Comparison of ENCODE assay signal across 7 cellular contexts in the genomic region with DNA sequence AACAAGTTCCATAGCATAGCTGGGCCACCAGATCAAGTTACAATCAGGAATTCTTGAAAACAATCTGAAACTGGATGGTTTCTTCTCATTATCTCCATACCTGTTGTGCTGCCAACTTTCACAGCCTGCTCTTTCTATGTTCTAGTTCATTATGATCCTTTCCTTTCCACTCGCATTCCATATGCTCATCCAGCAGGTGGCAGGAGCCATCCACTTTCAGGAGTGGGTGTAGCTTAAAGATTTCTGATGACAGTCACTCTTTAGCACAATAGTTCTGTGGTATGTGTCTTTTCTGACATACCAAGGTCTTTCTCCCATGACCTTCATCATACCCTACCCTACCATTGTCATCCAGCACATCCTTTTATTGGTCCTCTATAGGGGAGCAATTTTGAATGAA. TPM values are rescaled to one million over a fixed set of nuclear protein-coding genes. Genes with fewer than 3 reads are reported as not detected.
DNase-seq lines count a peak whose midpoint lies in the region; ATAC-seq and TF ChIP-seq lines count a peak whose summit lies in the region.

No MANE protein-coding gene starts in this region.

- intact Hi-C loops in psoas muscle (cut with DNase I), result loop anchor here (10.0 kb wide), 2 partner anchors 210 to 580 kb away; a partner anchor contains a TSS

- in situ Hi-C loops in G401 (cut with HindIII; ENCODE audit: low sequenced_read_pairs), result no loop called here

- TF ChIP-seq CTCF in fibroblast of villous mesenchyme (IDR thresholded peaks at IDR 0.05; ENCODE audit: insufficient read depth, low read depth, low read length), result peak; percentile 61
- TF ChIP-seq CTCF in psoas muscle (IDR thresholded peaks at IDR 0.05), result peak; percentile 51
- peak in 1 of 2 donors; percentile 34 for TF ChIP-seq CTCF in suprapubic skin (IDR thresholded peaks at IDR 0.05)

- H3K9me3 ChIP-seq in psoas muscle (no peaks in the 10 kb centered on the region), suprapubic skin (no peaks in the 10 kb centered on the region)

- peak; percentile 79 for DNase-seq in G401 (ENCODE audit: low spot score)
- peak; percentile 32 for DNase-seq in M059J (ENCODE audit: low read depth)
- peak; percentile 4 for DNase-seq in activated T-cell treated with anti-CD3 and anti-CD28 coated beads for 1 hour (ENCODE audit: low read depth)
- peak; percentile 36 for DNase-seq in fibroblast of villous mesenchyme (ENCODE audit: low read depth)
- peak; percentile 19 to 50 for DNase-seq in psoas muscle
- no peak for DNase-seq in suprapubic skin (ENCODE audit: low spot score in 2 of 2)
- no peak for DNase-seq in SKM-1 (lab: John Stamatoyannopoulos, UW; ENCODE audit: unreplicated experiment)

- 0 to 36% (median 10%) methylated on average over 1 of the region's 1 CpG for WGBS in psoas muscle, 3 donors
- 7% methylated on average over 1 of the region's 1 CpG for WGBS in suprapubic skin

- TF ChIP-seq POLR2A in suprapubic skin (IDR thresholded peaks at IDR 0.05), result no peak

- TF ChIP-seq EP300 in suprapubic skin (IDR thresholded peaks at IDR 0.05), result no peak

- H3K27me3 ChIP-seq in psoas muscle (ENCODE audit: insufficient read depth in 3 of 3, low read length in 2 of 3) (peaks cover 0 to 18% (median 0%) of the 10 kb centered on the region in 3 donors), suprapubic skin (no peaks in the 10 kb centered on the region)

- H3K4me1 ChIP-seq in psoas muscle (no peaks in the 10 kb centered on the region), suprapubic skin (no peaks in the 10 kb centered on the region)

- peak in 2 of 4 donors; percentile 61 to 83 for ATAC-seq in psoas muscle

- H3K27ac ChIP-seq in psoas muscle, result no peak overlapping the region
- no peak overlapping the region for H3K27ac ChIP-seq in suprapubic skin

- no peak overlapping the region for H3K4me3 ChIP-seq in fibroblast of villous mesenchyme (ENCODE audit: low read depth, low read length)
- H3K4me3 ChIP-seq in psoas muscle, result no peak overlapping the region
- H3K4me3 ChIP-seq in suprapubic skin, result no peak overlapping the region

- no peaks in the 10 kb centered on the region for H3K36me3 ChIP-seq in psoas muscle (ENCODE audit: insufficient read depth in 1 of 2, low read depth in 1 of 2)
- no peaks in the 10 kb centered on the region for H3K36me3 ChIP-seq in suprapubic skin

RNA-seq across cellular contexts. Expression of a gene that starts 46.4 kb away (rescaled TPM):
- total RNA-seq in G401 (2014; rRNA removed; shearing (Covaris generic)), result not detected in 2 replicates
- total RNA-seq in M059J (2014; rRNA removed; shearing (Covaris generic)), result not detected in 2 replicates
- total RNA-seq in fibroblast of villous mesenchyme, result not detected in 2 replicates
- total RNA-seq in psoas muscle, result not detected
- not detected for polyA plus RNA-seq in psoas muscle
- not detected for total RNA-seq in suprapubic skin

Comparison
In these comparisons a context has a peak if more than half of its experiments do, and no peak if none do; other contexts are left out.
1. DNase-seq: peak in G401 (single experiment), M059J (single experiment), activated T-cell treated with anti-CD3 and anti-CD28 coated beads for 1 hour (single experiment), fibroblast of villous mesenchyme (single experiment) and psoas muscle (2 of 2); none in suprapubic skin (0 of 2) and SKM-1 (single experiment).